In genomic region chr2:128545829-128546228, GRCh38 we compare ENCODE assay signal across 33 cellular contexts.
"Had no signal": no experiment of that assay in that cellular context is flagged by ENCODE, and none has a peak within 500 bp of the region (broad histone marks: within the 10 kb centered on the region; RNA-seq: fewer than 3 reads in every experiment).

No MANE protein-coding gene starts in this region.

- H3K27ac ChIP-seq: brain microvascular endothelial cell, KMS-11, Peyer's patch, SJSA1 had no signal

- H3K4me3 Mint-ChIP-seq: activated CD4-positive, alpha-beta T cell treated with anti-CD3 and anti-CD28 coated beads for 36 hours; activated CD4-positive, alpha-beta T cell treated with anti-CD3 and anti-CD28 coated beads, Interleukin-2, amount 10 ng/mL, durations not matched to agents 7 days and 5 days; activated CD8-positive, alpha-beta T cell treated with anti-CD3 and anti-CD28 coated beads, Interleukin-2, amount 10 ng/mL, durations not matched to agents 7 days and 5 days; activated naive CD4-positive, alpha-beta T cell treated with anti-CD3 and anti-CD28 coated beads for 36 hours; activated naive CD8-positive, alpha-beta T cell; activated naive CD8-positive, alpha-beta T cell treated with anti-CD3 and anti-CD28 coated beads, Interleukin-2, amount 50 U/mL, for 24 hours; activated T-cell treated with anti-CD3 and anti-CD28 coated beads, Interleukin-2, amount 50 U/mL, for 24 hours; T-helper 1 cell treated with Interleukin-12 subunit alpha and Interleukin-12 subunit beta and Interleukin-4 antibody, amounts not matched to agents 30 μg/mL and 1 μg/mL, for 36 hours; T-helper 2 cell treated with Interferon-gamma antibody and Interleukin-4, amounts not matched to agents 5 μg/mL and 100 μg/mL, for 36 hours; WTC11 had no signal

- H3K4me3 ChIP-seq: Peyer's patch, SJSA1 had no signal

- H3K27me3 ChIP-seq: brain microvascular endothelial cell, Peyer's patch, SJSA1 had no signal

- H3K9me3 ChIP-seq: Peyer's patch, SJSA1, SK-N-SH had no signal

- H3K27ac Mint-ChIP-seq: activated CD4-positive, alpha-beta T cell treated with anti-CD3 and anti-CD28 coated beads for 36 hours; activated CD4-positive, alpha-beta T cell treated with anti-CD3 and anti-CD28 coated beads, Interleukin-2, amount 10 ng/mL, durations not matched to agents 7 days and 5 days; activated CD8-positive, alpha-beta T cell treated with anti-CD3 and anti-CD28 coated beads, Interleukin-2, amount 10 ng/mL, durations not matched to agents 7 days and 5 days; activated naive CD4-positive, alpha-beta T cell treated with anti-CD3 and anti-CD28 coated beads for 36 hours; activated naive CD8-positive, alpha-beta T cell; activated naive CD8-positive, alpha-beta T cell treated with anti-CD3 and anti-CD28 coated beads, Interleukin-2, amount 50 U/mL, for 24 hours; activated T-cell treated with anti-CD3 and anti-CD28 coated beads, Interleukin-2, amount 50 U/mL, for 24 hours; T-helper 1 cell treated with Interleukin-12 subunit alpha and Interleukin-12 subunit beta and Interleukin-4 antibody, amounts not matched to agents 30 μg/mL and 1 μg/mL, for 36 hours; T-helper 2 cell treated with Interferon-gamma antibody and Interleukin-4, amounts not matched to agents 5 μg/mL and 100 μg/mL, for 36 hours; WTC11 had no signal

- H3K27me3 Mint-ChIP-seq: activated CD4-positive, alpha-beta T cell treated with anti-CD3 and anti-CD28 coated beads for 36 hours; activated CD4-positive, alpha-beta T cell treated with anti-CD3 and anti-CD28 coated beads, Interleukin-2, amount 10 ng/mL, durations not matched to agents 7 days and 5 days; activated naive CD8-positive, alpha-beta T cell treated with anti-CD3 and anti-CD28 coated beads, Interleukin-2, amount 50 U/mL, for 24 hours; activated T-cell treated with anti-CD3 and anti-CD28 coated beads, Interleukin-2, amount 50 U/mL, for 24 hours had no signal

- H3K36me3 ChIP-seq: brain microvascular endothelial cell, Peyer's patch, SJSA1 had no signal

- H3K4me1 ChIP-seq: Peyer's patch had no signal

- DNase-seq: activated CD4-positive, alpha-beta T cell treated with anti-CD3 and anti-CD28 coated beads for 36 hours; activated CD4-positive, alpha-beta T cell treated with anti-CD3 and anti-CD28 coated beads, Interleukin-2, amount 10 ng/mL, durations not matched to agents 7 days and 5 days; activated CD4-positive, alpha-beta T cell treated with anti-CD3 and anti-CD28 coated beads, Interleukin-2, amount 50 U/mL, for 48 hours; activated CD8-positive, alpha-beta T cell treated with anti-CD3 and anti-CD28 coated beads, Interleukin-2, amount 10 ng/mL, durations not matched to agents 7 days and 5 days; activated gamma-delta T cell treated with Interleukin-2 at 50 U/mL for 16 hours; activated naive CD4-positive, alpha-beta T cell treated with anti-CD3 and anti-CD28 coated beads for 36 hours; activated naive CD8-positive, alpha-beta T cell treated with anti-CD3 and anti-CD28 coated beads, Interleukin-2, amount 50 U/mL, for 24 hours; activated T-cell treated with anti-CD3 and anti-CD28 coated beads, Interleukin-2, amount 50 U/mL, for 24 hours; aorta; brain microvascular endothelial cell; central memory CD4-positive, alpha-beta T cell; MM.1S; MV-4-11; NCI-H1092; NCI-H1436 treated with DMSO at 0.1 percent for 48 hours; NCI-H1694 treated with DMSO at 0.1 percent for 48 hours; NCI-H2029; NCI-H345; NCI-H524 treated with DMSO at 0.1 percent for 48 hours; NCI-H748 treated with DMSO at 0.1 percent for 48 hours; NK-92 treated with Interleukin-12 subunit alpha and Interleukin-12 subunit beta, amount 100 ng/mL, for 24 hours; PC-3; Peyer's patch; RPMI8226; SHP77 treated with DMSO at 0.1 percent for 48 hours; SK-N-SH had no signal

- H3K9ac ChIP-seq: KMS-11, SK-N-SH had no signal

- H3K9me3 Mint-ChIP-seq: activated CD4-positive, alpha-beta T cell treated with anti-CD3 and anti-CD28 coated beads, Interleukin-2, amount 10 ng/mL, durations not matched to agents 7 days and 5 days; activated naive CD4-positive, alpha-beta T cell treated with anti-CD3 and anti-CD28 coated beads for 36 hours; activated naive CD8-positive, alpha-beta T cell treated with anti-CD3 and anti-CD28 coated beads, Interleukin-2, amount 50 U/mL, for 24 hours; activated T-cell treated with anti-CD3 and anti-CD28 coated beads, Interleukin-2, amount 50 U/mL, for 24 hours; T-helper 1 cell treated with Interleukin-12 subunit alpha and Interleukin-12 subunit beta and Interleukin-4 antibody, amounts not matched to agents 30 μg/mL and 1 μg/mL, for 36 hours had no signal

- H3K4me2 ChIP-seq: KMS-11, SK-N-SH had no signal

- H3K4me1 Mint-ChIP-seq: activated CD4-positive, alpha-beta T cell treated with anti-CD3 and anti-CD28 coated beads for 36 hours; activated CD4-positive, alpha-beta T cell treated with anti-CD3 and anti-CD28 coated beads, Interleukin-2, amount 10 ng/mL, durations not matched to agents 7 days and 5 days; activated naive CD8-positive, alpha-beta T cell treated with anti-CD3 and anti-CD28 coated beads, Interleukin-2, amount 50 U/mL, for 24 hours had no signal

- H3K36me3 Mint-ChIP-seq: activated naive CD8-positive, alpha-beta T cell; WTC11 had no signal

- FAIRE-seq: TTC549 had no signal
